ENCODE assay signal across 28 cellular contexts in the genomic region with DNA sequence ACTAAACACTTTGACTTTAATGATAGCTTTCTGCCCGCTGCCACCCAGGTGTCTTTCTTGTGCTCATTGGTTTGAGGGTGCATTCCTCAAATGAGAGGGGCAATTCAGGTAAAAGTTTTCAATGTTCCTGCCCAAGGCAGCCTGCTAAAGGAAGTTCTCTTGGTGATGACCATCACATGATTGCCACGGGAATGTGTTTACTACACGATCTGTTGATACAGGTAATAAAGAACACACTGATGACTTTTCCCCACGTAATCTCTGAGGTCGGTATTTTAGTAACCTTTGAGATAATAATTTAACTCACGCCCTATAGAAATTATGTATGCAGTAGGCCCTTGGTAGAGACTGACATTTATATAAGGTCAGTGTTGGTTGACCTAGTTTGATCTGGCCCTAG.
"Had no signal": no experiment of that assay in that cellular context is flagged by ENCODE, and none has a peak within 500 bp of the region (broad histone marks: within the 10 kb centered on the region; RNA-seq: fewer than 3 reads in every experiment).

No MANE protein-coding gene starts in this region.

- H3K27ac Mint-ChIP-seq: activated CD4-positive, alpha-beta T cell treated with anti-CD3 and anti-CD28 coated beads, Interleukin-2, amount 10 ng/mL, durations not matched to agents 24 days and 14 days; activated CD8-positive, alpha-beta memory T cell treated with anti-CD3 and anti-CD28 coated beads, Interleukin-2, amount 10 ng/mL, durations not matched to agents 7 days and 5 days; activated CD8-positive, alpha-beta T cell treated with anti-CD3 and anti-CD28 coated beads for 36 hours; activated naive CD4-positive, alpha-beta T cell treated with anti-CD3 and anti-CD28 coated beads, Interleukin-2, amount 50 U/mL, for 24 hours; stimulated activated effector memory CD8-positive, alpha-beta T cell treated with anti-CD3 and anti-CD28 coated beads, Interleukin-12 subunit alpha, Interleukin-12 subunit beta, amount 100 ng/mL, for 72 hours; type B pancreatic cell had no signal

- H3K36me3 Mint-ChIP-seq: stimulated activated effector memory CD8-positive, alpha-beta T cell treated with anti-CD3 and anti-CD28 coated beads, Interleukin-12 subunit alpha, Interleukin-12 subunit beta, amount 100 ng/mL, for 72 hours had no signal

- H3K36me3 ChIP-seq: esophagus muscularis mucosa, lower lobe of right lung, pancreas had no signal

- H3K27ac ChIP-seq: dorsolateral prefrontal cortex, esophagus muscularis mucosa, gastroesophageal sphincter, lower lobe of right lung, SK-N-MC, VCaP had no signal

- H3K4me3 Mint-ChIP-seq: activated CD4-positive, alpha-beta T cell treated with anti-CD3 and anti-CD28 coated beads, Interleukin-2, amount 10 ng/mL, durations not matched to agents 24 days and 14 days; activated CD8-positive, alpha-beta memory T cell treated with anti-CD3 and anti-CD28 coated beads, Interleukin-2, amount 10 ng/mL, durations not matched to agents 7 days and 5 days; activated CD8-positive, alpha-beta T cell treated with anti-CD3 and anti-CD28 coated beads for 36 hours; activated naive CD4-positive, alpha-beta T cell treated with anti-CD3 and anti-CD28 coated beads, Interleukin-2, amount 50 U/mL, for 24 hours; brain; effector memory CD8-positive, alpha-beta T cell; naive thymus-derived CD8-positive, alpha-beta T cell; stimulated activated effector memory CD8-positive, alpha-beta T cell treated with anti-CD3 and anti-CD28 coated beads, Interleukin-12 subunit alpha, Interleukin-12 subunit beta, amount 100 ng/mL, for 72 hours; type B pancreatic cell had no signal

- ATAC-seq: activated CD4-positive, CD25-positive, alpha-beta regulatory T cell treated with anti-CD3 and anti-CD28 coated beads, Interleukin-2, amount 50 U/mL, for 24 hours; activated CD8-positive, alpha-beta memory T cell treated with anti-CD3 and anti-CD28 coated beads, Interleukin-2, amount 10 ng/mL, durations not matched to agents 7 days and 5 days; activated CD8-positive, alpha-beta T cell treated with anti-CD3 and anti-CD28 coated beads for 36 hours; effector memory CD8-positive, alpha-beta T cell; gastroesophageal sphincter; lower lobe of right lung; naive thymus-derived CD8-positive, alpha-beta T cell; pancreas; right cardiac atrium; stimulated activated effector memory CD8-positive, alpha-beta T cell treated with anti-CD3 and anti-CD28 coated beads, Interleukin-12 subunit alpha, Interleukin-12 subunit beta, amount 100 ng/mL, for 72 hours had no signal

- H3K4me3 ChIP-seq: dorsolateral prefrontal cortex, esophagus muscularis mucosa, gastroesophageal sphincter, lower lobe of right lung, pancreas, SK-N-MC had no signal

- H3K9me3 Mint-ChIP-seq: activated CD4-positive, alpha-beta T cell treated with anti-CD3 and anti-CD28 coated beads, Interleukin-2, amount 10 ng/mL, durations not matched to agents 24 days and 14 days; activated CD8-positive, alpha-beta T cell treated with anti-CD3 and anti-CD28 coated beads for 36 hours; activated naive CD4-positive, alpha-beta T cell treated with anti-CD3 and anti-CD28 coated beads, Interleukin-2, amount 50 U/mL, for 24 hours; effector memory CD8-positive, alpha-beta T cell; naive thymus-derived CD8-positive, alpha-beta T cell; stimulated activated effector memory CD8-positive, alpha-beta T cell treated with anti-CD3 and anti-CD28 coated beads, Interleukin-12 subunit alpha, Interleukin-12 subunit beta, amount 100 ng/mL, for 72 hours had no signal

- DNase-seq: activated CD4-positive, alpha-beta T cell treated with anti-CD3 and anti-CD28 coated beads, Interleukin-2, amount 10 ng/mL, durations not matched to agents 24 days and 14 days; activated CD8-positive, alpha-beta memory T cell treated with anti-CD3 and anti-CD28 coated beads, Interleukin-2, amount 10 ng/mL, durations not matched to agents 7 days and 5 days; activated CD8-positive, alpha-beta T cell treated with anti-CD3 and anti-CD28 coated beads for 36 hours; activated gamma-delta T cell treated with Interleukin-2 at 50 U/mL for 16 hours; activated T-cell treated with anti-CD3 and anti-CD28 coated beads for 4 hours; anterior cingulate cortex; caudate nucleus; dorsolateral prefrontal cortex; effector memory CD8-positive, alpha-beta T cell; head of caudate nucleus; lower lobe of right lung; mesendoderm; naive thymus-derived CD8-positive, alpha-beta T cell; pancreas; right cardiac atrium; stimulated activated CD4-positive, alpha-beta T cell treated with anti-CD3 and anti-CD28 coated beads, Interleukin-2, amount 100 ng/mL, for 24 hours; SW 1271; T-helper 2 cell had no signal

- H3K27me3 ChIP-seq: dorsolateral prefrontal cortex, esophagus muscularis mucosa, gastroesophageal sphincter, pancreas had no signal

- FAIRE-seq: keratinocyte, pancreas had no signal

- H3K4me1 Mint-ChIP-seq: activated CD8-positive, alpha-beta memory T cell treated with anti-CD3 and anti-CD28 coated beads, Interleukin-2, amount 10 ng/mL, durations not matched to agents 7 days and 5 days had no signal

- H3K9me3 ChIP-seq: esophagus muscularis mucosa, gastroesophageal sphincter, lower lobe of right lung, pancreas had no signal

- H3K27me3 Mint-ChIP-seq: activated CD4-positive, alpha-beta T cell treated with anti-CD3 and anti-CD28 coated beads, Interleukin-2, amount 10 ng/mL, durations not matched to agents 24 days and 14 days; activated CD8-positive, alpha-beta memory T cell treated with anti-CD3 and anti-CD28 coated beads, Interleukin-2, amount 10 ng/mL, durations not matched to agents 7 days and 5 days; activated CD8-positive, alpha-beta T cell treated with anti-CD3 and anti-CD28 coated beads for 36 hours; activated naive CD4-positive, alpha-beta T cell treated with anti-CD3 and anti-CD28 coated beads, Interleukin-2, amount 50 U/mL, for 24 hours; brain; effector memory CD8-positive, alpha-beta T cell; naive thymus-derived CD8-positive, alpha-beta T cell; type B pancreatic cell had no signal
